Comparison of ENCODE assay signal across 12 cellular contexts in the genomic region with DNA sequence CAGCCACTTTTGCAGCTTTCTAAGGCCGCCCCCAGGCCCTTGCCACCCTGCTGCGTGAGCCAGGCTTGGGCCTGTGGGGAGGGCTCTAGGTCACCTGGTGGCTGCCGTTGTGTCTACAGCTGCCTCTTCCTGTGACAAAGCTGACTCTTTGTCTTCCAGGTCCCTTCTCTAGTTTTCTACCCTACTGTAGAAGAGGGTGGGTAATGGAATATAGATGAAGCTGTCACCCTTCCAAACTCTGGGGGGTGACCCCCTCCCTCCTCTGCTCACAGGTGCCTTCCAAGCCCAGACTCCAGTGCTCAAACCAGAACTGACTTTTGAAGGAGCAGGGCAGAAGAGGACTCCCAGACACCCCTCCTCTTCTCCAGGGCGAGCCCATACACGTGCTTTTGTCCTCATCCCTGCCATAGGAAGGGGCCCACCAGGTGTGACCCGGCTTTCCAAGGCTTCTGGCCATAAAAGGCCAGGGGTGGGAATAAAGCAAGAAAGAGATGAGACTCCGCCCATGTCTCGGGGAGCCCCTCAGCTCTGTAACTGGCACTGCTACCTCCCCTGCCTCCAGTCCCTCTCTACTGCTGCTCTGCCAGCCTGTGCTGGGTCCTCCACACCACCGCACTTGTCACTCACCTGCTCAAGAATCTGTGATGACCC. TPM values are rescaled to one million over a fixed set of nuclear protein-coding genes. Genes with fewer than 3 reads are reported as not detected.
DNase-seq lines count a peak whose midpoint lies in the region; ATAC-seq and TF ChIP-seq lines count a peak whose summit lies in the region.
"Had no signal": no experiment of that assay in that cellular context is flagged by ENCODE, and none has a peak within 500 bp of the region (broad histone marks: within the 10 kb centered on the region; RNA-seq: fewer than 3 reads in every experiment).

No MANE protein-coding gene starts in this region.

- no peaks in the 10 kb centered on the region for H3K9me3 ChIP-seq in RWPE2 (ENCODE audit: severe bottlenecking)
- H3K9me3 ChIP-seq: SJCRH30 had no signal

- H3K4me3 ChIP-seq in GM12864 (ENCODE audit: low read depth, low read length), result no peak overlapping the region
- H3K4me3 ChIP-seq in RWPE2 (ENCODE audit: severe bottlenecking), result no peak overlapping the region
- H3K4me3 ChIP-seq: SJCRH30 had no signal

- intact Hi-C loops in sciatic nerve (cut with DNase I), result no loop called here

- no peaks in the 10 kb centered on the region for H3K4me1 ChIP-seq in RWPE2 (ENCODE audit: insufficient read depth, poor library complexity, severe bottlenecking)
- H3K4me1 ChIP-seq: SJCRH30 had no signal

- H3K36me3 ChIP-seq in RWPE2 (ENCODE audit: low read depth), result no peaks in the 10 kb centered on the region

- peak; percentile 8 for TF ChIP-seq CTCF in GM12864 (IDR thresholded peaks at IDR 0.05; ENCODE audit: low read depth, low read length, missing control alignments)
- no peak for TF ChIP-seq CTCF in RWPE2 (IDR thresholded peaks at IDR 0.05; ENCODE audit: poor library complexity, severe bottlenecking)

- peak; percentile 63 for DNase-seq in COLO668 (lab: John Stamatoyannopoulos, UW; ENCODE audit: unreplicated experiment)
- DNase-seq in GM12864 (ENCODE audit: low read depth), result no peak
- no peak for DNase-seq in RWPE2 (ENCODE audit: low spot score)
- no peak for DNase-seq in left lobe of liver (ENCODE audit: low spot score)
- DNase-seq in stimulated activated CD8-positive, alpha-beta memory T cell treated with anti-CD3 and anti-CD28 coated beads, Interleukin-4, amount 100 ng/mL, for 48 hours, result no peak
- DNase-seq in sciatic nerve (ENCODE audit: low spot score), result no peak
- DNase-seq: HCEC 1CT, MV-4-11 had no signal

- H3K27me3 ChIP-seq in RWPE2 (ENCODE audit: insufficient read depth, poor library complexity, severe bottlenecking), result no peaks in the 10 kb centered on the region
- H3K27me3 ChIP-seq: SJCRH30 had no signal

- no peak overlapping the region for H3K27ac ChIP-seq in RWPE2 (ENCODE audit: poor library complexity, severe bottlenecking)
- H3K27ac ChIP-seq: epithelial cell of prostate, SJCRH30 had no signal

- ATAC-seq in RWPE2 (ENCODE audit: low read depth) (peak; percentile 35), left lobe of liver (peak; percentile 63), GM18868 (IDR thresholded peaks at IDR 0.05; ENCODE audit: unreplicated experiment) (no peak), sciatic nerve (no peak), HG02610 (IDR thresholded peaks at IDR 0.05; ENCODE audit: unreplicated experiment) (no peak)

RNA-seq across cellular contexts. Expression of a gene that starts 17.9 kb away (rescaled TPM):
- total RNA-seq in left lobe of liver (537 TPM), sciatic nerve (0.98 TPM)

Comparison
In these comparisons a context has a peak if more than half of its experiments do, and no peak if none do; other contexts are left out.
1. ATAC-seq: peak in RWPE2 (single experiment) and left lobe of liver (single experiment); none in GM18868 (single experiment), sciatic nerve (single experiment) and HG02610 (single experiment).
2. RNA of a gene that starts 17.9 kb away (total RNA-seq): 537 TPM in left lobe of liver (single experiment); 0.98 TPM in sciatic nerve (single experiment); every median in the first group is over 100 times any median in the second.